ENCODE assay signal across 38 cellular contexts in the genomic region with DNA sequence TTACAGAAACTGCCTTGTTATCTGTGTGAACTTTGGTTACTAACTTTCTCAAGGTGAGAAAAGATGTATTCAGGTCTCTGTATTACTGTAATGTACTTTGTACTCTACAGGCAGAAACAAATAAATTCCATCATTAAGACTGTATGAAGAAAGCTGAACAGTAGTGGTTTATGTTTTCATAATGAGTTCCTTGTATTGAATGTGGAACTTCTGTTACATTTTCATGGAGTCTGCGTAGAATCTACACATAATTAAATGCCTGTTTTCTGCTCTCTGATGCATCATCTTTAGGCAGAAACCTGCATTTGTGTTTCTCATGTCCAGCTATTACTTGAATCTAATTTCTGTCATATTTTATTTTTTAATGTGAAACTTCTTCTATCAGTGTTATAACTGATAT.
"Had no signal": no experiment of that assay in that cellular context is flagged by ENCODE, and none has a peak within 500 bp of the region (broad histone marks: within the 10 kb centered on the region; RNA-seq: fewer than 3 reads in every experiment).

No MANE protein-coding gene starts in this region.

- H3K4me1 ChIP-seq: ascending aorta had no signal

- H3K9me3 Mint-ChIP-seq: activated naive CD4-positive, alpha-beta T cell treated with anti-CD3 and anti-CD28 coated beads, Interleukin-2, amount 10 ng/mL, durations not matched to agents 7 days and 5 days; activated naive CD8-positive, alpha-beta T cell treated with anti-CD3 and anti-CD28 coated beads, Interleukin-2, amount 10 ng/mL, durations not matched to agents 7 days and 5 days; activated naive CD8-positive, alpha-beta T cell treated with anti-CD3 and anti-CD28 coated beads, Interleukin-2, amount 50 U/mL, for 24 hours; T-helper 1 cell treated with Interleukin-12 subunit alpha and Interleukin-12 subunit beta and Interleukin-4 antibody, amounts not matched to agents 30 μg/mL and 1 μg/mL, for 36 hours; T-helper 2 cell treated with Interferon-gamma antibody and Interleukin-4, amounts not matched to agents 5 μg/mL and 100 μg/mL, for 36 hours had no signal

- ATAC-seq: activated CD4-positive, alpha-beta T cell treated with anti-CD3 and anti-CD28 coated beads for 36 hours; activated CD4-positive, CD25-positive, alpha-beta regulatory T cell treated with anti-CD3 and anti-CD28 coated beads, Interleukin-2, amount 50 U/mL, for 24 hours; activated CD8-positive, alpha-beta memory T cell treated with anti-CD3 and anti-CD28 coated beads, Interleukin-2, amount 10 ng/mL, durations not matched to agents 7 days and 5 days; activated CD8-positive, alpha-beta T cell treated with anti-CD3 and anti-CD28 coated beads, Interleukin-2, amount 10 ng/mL, durations not matched to agents 7 days and 5 days; activated naive CD8-positive, alpha-beta T cell treated with anti-CD3 and anti-CD28 coated beads, Interleukin-2, amount 50 U/mL, for 24 hours had no signal

- H3K36me3 ChIP-seq: ascending aorta, cardiac muscle cell had no signal

- H3K36me3 Mint-ChIP-seq: activated CD8-positive, alpha-beta memory T cell treated with anti-CD3 and anti-CD28 coated beads, Interleukin-2, amount 10 ng/mL, durations not matched to agents 7 days and 5 days; activated naive CD4-positive, alpha-beta T cell treated with anti-CD3 and anti-CD28 coated beads, Interleukin-2, amount 10 ng/mL, durations not matched to agents 7 days and 5 days; activated naive CD4-positive, alpha-beta T cell treated with anti-CD3 and anti-CD28 coated beads, Interleukin-2, amount 50 U/mL, for 24 hours; activated naive CD8-positive, alpha-beta T cell; activated naive CD8-positive, alpha-beta T cell treated with anti-CD3 and anti-CD28 coated beads, Interleukin-2, amount 10 ng/mL, durations not matched to agents 7 days and 5 days had no signal

- H3K27me3 Mint-ChIP-seq: activated CD4-positive, alpha-beta memory T cell treated with anti-CD3 and anti-CD28 coated beads, Interleukin-2, amount 10 ng/mL, durations not matched to agents 7 days and 5 days; activated CD4-positive, alpha-beta T cell treated with anti-CD3 and anti-CD28 coated beads for 36 hours; activated CD4-positive, alpha-beta T cell treated with anti-CD3 and anti-CD28 coated beads, Interleukin-2, amount 10 ng/mL, durations not matched to agents 7 days and 5 days; activated CD8-positive, alpha-beta memory T cell treated with anti-CD3 and anti-CD28 coated beads, Interleukin-2, amount 10 ng/mL, durations not matched to agents 7 days and 5 days; activated naive CD4-positive, alpha-beta T cell treated with anti-CD3 and anti-CD28 coated beads, Interleukin-2, amount 10 ng/mL, durations not matched to agents 7 days and 5 days; activated naive CD4-positive, alpha-beta T cell treated with anti-CD3 and anti-CD28 coated beads, Interleukin-2, amount 50 U/mL, for 24 hours; activated naive CD8-positive, alpha-beta T cell; activated naive CD8-positive, alpha-beta T cell treated with anti-CD3 and anti-CD28 coated beads, Interleukin-2, amount 10 ng/mL, durations not matched to agents 7 days and 5 days; activated naive CD8-positive, alpha-beta T cell treated with anti-CD3 and anti-CD28 coated beads, Interleukin-2, amount 50 U/mL, for 24 hours; activated T-cell treated with anti-CD3 and anti-CD28 coated beads, Interleukin-2, amount 50 U/mL, for 24 hours; brain; central memory CD8-positive, alpha-beta T cell had no signal

- H3K4me3 ChIP-seq: ascending aorta, cardiac muscle cell had no signal

- H3K27me3 ChIP-seq: ascending aorta, cardiac muscle cell had no signal

- DNase-seq: activated CD4-positive, alpha-beta memory T cell treated with anti-CD3 and anti-CD28 coated beads, Interleukin-2, amount 10 ng/mL, durations not matched to agents 7 days and 5 days; activated CD4-positive, alpha-beta T cell treated with anti-CD3 and anti-CD28 coated beads for 1 hour; activated CD4-positive, alpha-beta T cell treated with anti-CD3 and anti-CD28 coated beads for 36 hours; activated CD4-positive, alpha-beta T cell treated with anti-CD3 and anti-CD28 coated beads for 48 hours; activated CD4-positive, alpha-beta T cell treated with anti-CD3 and anti-CD28 coated beads, Interleukin-2, amount 10 ng/mL, durations not matched to agents 7 days and 5 days; activated CD4-positive, alpha-beta T cell treated with anti-CD3 and anti-CD28 coated beads, Interleukin-2, amount 50 U/mL, for 48 hours; activated CD4-positive, CD25-positive, alpha-beta regulatory T cell; activated CD8-positive, alpha-beta memory T cell treated with anti-CD3 and anti-CD28 coated beads for 24 hours; activated CD8-positive, alpha-beta memory T cell treated with anti-CD3 and anti-CD28 coated beads, Interleukin-2, amount 10 ng/mL, durations not matched to agents 7 days and 5 days; activated CD8-positive, alpha-beta memory T cell treated with anti-CD3 and anti-CD28 coated beads, Interleukin-2, amount 50 U/mL, for 48 hours; activated CD8-positive, alpha-beta T cell treated with anti-CD3 and anti-CD28 coated beads, Interleukin-2, amount 10 ng/mL, durations not matched to agents 7 days and 5 days; activated effector memory CD4-positive, alpha-beta T cell treated with Interleukin-2 at 50 U/mL for 16 hours; activated gamma-delta T cell; activated naive CD4-positive, alpha-beta T cell treated with anti-CD3 and anti-CD28 coated beads, Interleukin-2, amount 10 ng/mL, durations not matched to agents 7 days and 5 days; activated naive CD4-positive, alpha-beta T cell treated with Interleukin-2 at 50 U/mL for 16 hours; activated naive CD8-positive, alpha-beta T cell treated with anti-CD3 and anti-CD28 coated beads, Interleukin-2, amount 10 ng/mL, durations not matched to agents 7 days and 5 days; activated naive CD8-positive, alpha-beta T cell treated with anti-CD3 and anti-CD28 coated beads, Interleukin-2, amount 50 U/mL, for 24 hours; activated T-cell treated with anti-CD3 and anti-CD28 coated beads, Interleukin-2, amount 50 U/mL, for 24 hours; activated T-cell treated with anti-CD3 and anti-CD28 coated beads, Interleukin-2, amount 50 U/mL, for 48 hours; amygdala; anterior cingulate cortex; caudate nucleus; cerebellar nuclear complex; T-helper 2 cell; T-helper 9 cell had no signal

- FAIRE-seq: bronchial epithelial cell, TTC549 had no signal

- H3K27ac ChIP-seq: ascending aorta, cardiac muscle cell, VCaP had no signal

- H3K4me3 Mint-ChIP-seq: activated CD4-positive, alpha-beta memory T cell treated with anti-CD3 and anti-CD28 coated beads, Interleukin-2, amount 10 ng/mL, durations not matched to agents 7 days and 5 days; activated CD4-positive, alpha-beta T cell treated with anti-CD3 and anti-CD28 coated beads for 36 hours; activated CD4-positive, alpha-beta T cell treated with anti-CD3 and anti-CD28 coated beads, Interleukin-2, amount 10 ng/mL, durations not matched to agents 7 days and 5 days; activated CD8-positive, alpha-beta memory T cell treated with anti-CD3 and anti-CD28 coated beads, Interleukin-2, amount 10 ng/mL, durations not matched to agents 7 days and 5 days; activated CD8-positive, alpha-beta T cell treated with anti-CD3 and anti-CD28 coated beads, Interleukin-2, amount 10 ng/mL, durations not matched to agents 7 days and 5 days; activated naive CD4-positive, alpha-beta T cell treated with anti-CD3 and anti-CD28 coated beads, Interleukin-2, amount 10 ng/mL, durations not matched to agents 7 days and 5 days; activated naive CD4-positive, alpha-beta T cell treated with anti-CD3 and anti-CD28 coated beads, Interleukin-2, amount 50 U/mL, for 24 hours; activated naive CD8-positive, alpha-beta T cell; activated naive CD8-positive, alpha-beta T cell treated with anti-CD3 and anti-CD28 coated beads, Interleukin-2, amount 10 ng/mL, durations not matched to agents 7 days and 5 days; activated naive CD8-positive, alpha-beta T cell treated with anti-CD3 and anti-CD28 coated beads, Interleukin-2, amount 50 U/mL, for 24 hours; activated T-cell treated with anti-CD3 and anti-CD28 coated beads, Interleukin-2, amount 50 U/mL, for 24 hours; central memory CD8-positive, alpha-beta T cell; T-helper 1 cell treated with Interleukin-12 subunit alpha and Interleukin-12 subunit beta and Interleukin-4 antibody, amounts not matched to agents 30 μg/mL and 1 μg/mL, for 36 hours; T-helper 2 cell treated with Interferon-gamma antibody and Interleukin-4, amounts not matched to agents 5 μg/mL and 100 μg/mL, for 36 hours had no signal

- H3K27ac Mint-ChIP-seq: activated CD4-positive, alpha-beta memory T cell treated with anti-CD3 and anti-CD28 coated beads, Interleukin-2, amount 10 ng/mL, durations not matched to agents 7 days and 5 days; activated CD4-positive, alpha-beta T cell treated with anti-CD3 and anti-CD28 coated beads for 36 hours; activated CD4-positive, alpha-beta T cell treated with anti-CD3 and anti-CD28 coated beads, Interleukin-2, amount 10 ng/mL, durations not matched to agents 7 days and 5 days; activated CD8-positive, alpha-beta memory T cell treated with anti-CD3 and anti-CD28 coated beads, Interleukin-2, amount 10 ng/mL, durations not matched to agents 7 days and 5 days; activated CD8-positive, alpha-beta T cell treated with anti-CD3 and anti-CD28 coated beads, Interleukin-2, amount 10 ng/mL, durations not matched to agents 7 days and 5 days; activated naive CD4-positive, alpha-beta T cell treated with anti-CD3 and anti-CD28 coated beads, Interleukin-2, amount 10 ng/mL, durations not matched to agents 7 days and 5 days; activated naive CD4-positive, alpha-beta T cell treated with anti-CD3 and anti-CD28 coated beads, Interleukin-2, amount 50 U/mL, for 24 hours; activated naive CD8-positive, alpha-beta T cell; activated naive CD8-positive, alpha-beta T cell treated with anti-CD3 and anti-CD28 coated beads, Interleukin-2, amount 10 ng/mL, durations not matched to agents 7 days and 5 days; activated naive CD8-positive, alpha-beta T cell treated with anti-CD3 and anti-CD28 coated beads, Interleukin-2, amount 50 U/mL, for 24 hours; activated T-cell treated with anti-CD3 and anti-CD28 coated beads, Interleukin-2, amount 50 U/mL, for 24 hours; activated T-helper 2 cell treated with anti-CD3 and anti-CD28 coated beads, Interferon-gamma antibody, Interleukin-2, Interleukin-4, amounts not matched to agents 10 μg/mL and 5 μg/mL and 100 μg/mL, durations not matched to agents 14 hours and 24 hours and 36 hours; T-helper 1 cell treated with Interleukin-12 subunit alpha and Interleukin-12 subunit beta and Interleukin-4 antibody, amounts not matched to agents 30 μg/mL and 1 μg/mL, for 36 hours; T-helper 2 cell treated with Interferon-gamma antibody and Interleukin-4, amounts not matched to agents 5 μg/mL and 100 μg/mL, for 36 hours had no signal

- H3K4me1 Mint-ChIP-seq: activated CD4-positive, alpha-beta memory T cell treated with anti-CD3 and anti-CD28 coated beads, Interleukin-2, amount 10 ng/mL, durations not matched to agents 7 days and 5 days; activated CD4-positive, alpha-beta T cell treated with anti-CD3 and anti-CD28 coated beads for 36 hours; activated CD4-positive, alpha-beta T cell treated with anti-CD3 and anti-CD28 coated beads, Interleukin-2, amount 10 ng/mL, durations not matched to agents 7 days and 5 days; activated CD8-positive, alpha-beta memory T cell treated with anti-CD3 and anti-CD28 coated beads, Interleukin-2, amount 10 ng/mL, durations not matched to agents 7 days and 5 days; activated naive CD4-positive, alpha-beta T cell treated with anti-CD3 and anti-CD28 coated beads, Interleukin-2, amount 10 ng/mL, durations not matched to agents 7 days and 5 days; activated naive CD4-positive, alpha-beta T cell treated with anti-CD3 and anti-CD28 coated beads, Interleukin-2, amount 50 U/mL, for 24 hours; activated naive CD8-positive, alpha-beta T cell treated with anti-CD3 and anti-CD28 coated beads, Interleukin-2, amount 10 ng/mL, durations not matched to agents 7 days and 5 days; activated naive CD8-positive, alpha-beta T cell treated with anti-CD3 and anti-CD28 coated beads, Interleukin-2, amount 50 U/mL, for 24 hours; central memory CD8-positive, alpha-beta T cell had no signal
